Comparison of ENCODE assay signal across 16 cellular contexts in genomic region chr12:53265783-53266182, GRCh38. TPM values are rescaled to one million over a fixed set of nuclear protein-coding genes. Genes with fewer than 3 reads are reported as not detected.
DNase-seq lines count a peak whose midpoint lies in the region; ATAC-seq, FAIRE-seq and TF ChIP-seq lines count a peak whose summit lies in the region.
"Had no signal": no experiment of that assay in that cellular context is flagged by ENCODE, and none has a peak within 500 bp of the region (broad histone marks: within the 10 kb centered on the region; RNA-seq: fewer than 3 reads in every experiment).

No MANE protein-coding gene starts in this region.

- 25% methylated on average over 2 of the region's 2 CpGs for WGBS in HepG2 (ENCODE audit: low lambda C conversion rate)
- WGBS in right lobe of liver (ENCODE audit: insufficient coverage, low coverage, low lambda C conversion rate, missing lambda C conversion rate): 78% methylated on average over 2 of the region's 2 CpGs

- H3K9me3 Mint-ChIP-seq in astrocyte (ENCODE audit: unreplicated experiment): no peaks in the 10 kb centered on the region
- H3K9me3 Mint-ChIP-seq: H9, IgD-negative memory B cell had no signal

- no peak for TF ChIP-seq POLR2A in HepG2 (IDR thresholded peaks at IDR 0.05; ENCODE audit: insufficient read depth in 1 of 2, low read depth in 2 of 2, low read length in 2 of 2)
- no peak for TF ChIP-seq POLR2A in right lobe of liver (IDR thresholded peaks at IDR 0.05)

- H3K27me3 Mint-ChIP-seq in astrocyte (ENCODE audit: low read depth, unreplicated experiment): peaks cover 4% of the 10 kb centered on the region
- H3K27me3 Mint-ChIP-seq: IgD-negative memory B cell had no signal

- H3K4me2 ChIP-seq in HepG2 (ENCODE audit: low read depth, low read length): no peak overlapping the region
- no peak overlapping the region for H3K4me2 ChIP-seq in astrocyte (ENCODE audit: low read length)

- intact Hi-C loops in HepG2 (cut with micrococcal nuclease; ENCODE audit: unreplicated experiment): no loop called here
- intact Hi-C loops in right lobe of liver (cut with DNase I): no loop called here
- intact Hi-C loops in left ventricle myocardium inferior (cut with micrococcal nuclease): no loop called here

- H3K4me3 ChIP-seq in HepG2 (replicated peaks in 1 of 3; ENCODE audit: insufficient read depth in 1 of 3, low read depth in 2 of 3, low read length in 3 of 3) (no peak overlapping the region), right lobe of liver (no peak overlapping the region), astrocyte (ENCODE audit: insufficient read depth, low read depth, low read length) (no peak overlapping the region), left ventricle myocardium inferior (no peak overlapping the region)

- in situ Hi-C loops in HepG2 (cut with HindIII; ENCODE audit: extremely low pct_ligation_motif_present, low pct_unique_long_range_greater_than_20kb): loop anchor here (5.0 kb wide), 1 partner anchor 48 kb away; no protein-coding TSS in a partner anchor

- CTCF ChIA-PET in HepG2 (lab: Yijun Ruan, JAX; ENCODE audit: low intra/inter-chr PET ratio, low total read pairs): no interaction called here

- DNase-seq in HepG2 (ENCODE audit: low spot score) (no peak), right lobe of liver (no peak), astrocyte (ENCODE audit: low read depth) (no peak), T1000 (lab: John Stamatoyannopoulos, UW) (no peak), left ventricle myocardium inferior (no peak)
- DNase-seq: Caco-2, H9, MV-4-11, NCI-H1436, NCI-H2029 treated with DMSO at 0.1 percent for 48 hours, NCI-H510A treated with DMSO at 0.1 percent for 48 hours, SIG-M5 had no signal

- ATAC-seq in HepG2: no peak
- ATAC-seq in right lobe of liver: no peak
- ATAC-seq in HG03342 (IDR thresholded peaks at IDR 0.05; ENCODE audit: unreplicated experiment): no peak

- H2AFZ ChIP-seq in HepG2 (ENCODE audit: low read length): no peak overlapping the region
- no peak overlapping the region for H2AFZ ChIP-seq in astrocyte (ENCODE audit: low read depth, low read length)

- H3K36me3 Mint-ChIP-seq in astrocyte (ENCODE audit: low read depth, unreplicated experiment): peaks cover 6% of the 10 kb centered on the region
- H3K36me3 Mint-ChIP-seq: IgD-negative memory B cell had no signal

- H3K27ac ChIP-seq in HepG2 (ENCODE audit: extremely low read length, insufficient read depth, low read length) (no peak overlapping the region), right lobe of liver (no peak overlapping the region), astrocyte (ENCODE audit: low read depth, low read length) (no peak overlapping the region), left ventricle myocardium inferior (replicated peaks) (no peak overlapping the region)

- no peaks in the 10 kb centered on the region for H3K27me3 ChIP-seq in HepG2 (ENCODE audit: control insufficient read depth in 1 of 2, insufficient read depth in 2 of 2, low read length in 2 of 2)
- H3K27me3 ChIP-seq in right lobe of liver: no peaks in the 10 kb centered on the region
- H3K27me3 ChIP-seq in astrocyte (ENCODE audit: insufficient read depth, low read length): no peaks in the 10 kb centered on the region
- H3K27me3 ChIP-seq in left ventricle myocardium inferior (ENCODE audit: low read depth): no peaks in the 10 kb centered on the region

- no peak for FAIRE-seq in HepG2 (lab: Jason Lieb, UNC)
- no peak for FAIRE-seq in astrocyte (lab: Jason Lieb, UNC)
- FAIRE-seq: A204.1, GM18507 had no signal

- H3K36me3 ChIP-seq in HepG2 (replicated peaks in 1 of 2; ENCODE audit: control insufficient read depth in 1 of 2, insufficient read depth in 2 of 2, low read length in 2 of 2): peaks cover 3 to 6% of the 10 kb centered on the region in 2 experiments; a peak in 2 of 5 replicates
- no peaks in the 10 kb centered on the region for H3K36me3 ChIP-seq in right lobe of liver
- no peaks in the 10 kb centered on the region for H3K36me3 ChIP-seq in astrocyte (ENCODE audit: insufficient read depth, low read length)
- no peaks in the 10 kb centered on the region for H3K36me3 ChIP-seq in left ventricle myocardium inferior

- peaks cover 28% of the 10 kb centered on the region for H3K4me1 ChIP-seq in HepG2 (ENCODE audit: insufficient read depth, low read length)
- no peaks in the 10 kb centered on the region for H3K4me1 ChIP-seq in right lobe of liver
- peaks cover 9% of the 10 kb centered on the region for H3K4me1 ChIP-seq in astrocyte (ENCODE audit: insufficient read depth, low read length)
- H3K4me1 ChIP-seq in left ventricle myocardium inferior: peaks cover 15% of the 10 kb centered on the region
- H3K4me1 ChIP-seq: Caco-2 had no signal

- H4K20me1 ChIP-seq in HepG2 (ENCODE audit: insufficient read depth, low read length) (no peaks in the 10 kb centered on the region), astrocyte (ENCODE audit: insufficient read depth, low read length) (no peaks in the 10 kb centered on the region)

- H3K9me3 ChIP-seq in HepG2 (ENCODE audit: low read length): no peaks in the 10 kb centered on the region
- H3K9me3 ChIP-seq in right lobe of liver: no peaks in the 10 kb centered on the region
- no peaks in the 10 kb centered on the region for H3K9me3 ChIP-seq in astrocyte (ENCODE audit: insufficient read depth, low read depth, low read length)
- no peaks in the 10 kb centered on the region for H3K9me3 ChIP-seq in left ventricle myocardium inferior (replicated peaks)
- H3K9me3 ChIP-seq: Caco-2 had no signal

- H3K79me2 ChIP-seq in HepG2 (ENCODE audit: insufficient read depth, low read length) (peaks cover 12% of the 10 kb centered on the region), astrocyte (ENCODE audit: insufficient read depth, low read length) (peaks cover 24% of the 10 kb centered on the region)

- TF ChIP-seq RAD21 in HepG2 (CRISPR knock-in tag; IDR thresholded peaks at IDR 0.05): no peak

- no TSS peak for BruUV-seq in HepG2 (replicated peaks; lab: Mats Ljungman, UMichigan)

- no peak for TF ChIP-seq CTCF in HepG2 (CRISPR knock-in tag; IDR thresholded peaks at IDR 0.05)
- TF ChIP-seq CTCF in right lobe of liver (IDR thresholded peaks at IDR 0.05): no peak
- TF ChIP-seq CTCF in astrocyte (IDR thresholded peaks at IDR 0.05; ENCODE audit: insufficient read depth, low read depth, low read length): no peak
- no peak for TF ChIP-seq CTCF in left ventricle myocardium inferior (IDR thresholded peaks at IDR 0.05; ENCODE audit: borderline replicate concordance)

- no peak overlapping the region for H3K27ac Mint-ChIP-seq in astrocyte (ENCODE audit: unreplicated experiment)
- H3K27ac Mint-ChIP-seq: H9, IgD-negative memory B cell had no signal

- H3K4me3 Mint-ChIP-seq in astrocyte (ENCODE audit: unreplicated experiment): peak overlapping the region; percentile 31
- H3K4me3 Mint-ChIP-seq: H9, IgD-negative memory B cell had no signal

- H3K9ac ChIP-seq in HepG2 (ENCODE audit: insufficient read depth, low read depth, low read length): no peak overlapping the region
- no peak overlapping the region for H3K9ac ChIP-seq in astrocyte (ENCODE audit: low read length)

- POLR2A ChIA-PET in HepG2 (lab: Yijun Ruan, JAX): interaction anchor here (1.0 to 2.7 kb wide), 2 partner anchors 13 to 85 kb away, joined by 4 to 9 read pairs; partner anchors contain the start of genes CSAD and ZNF740

- no peak for TF ChIP-seq EP300 in HepG2 (IDR thresholded peaks at IDR 0.05; ENCODE audit: low read depth in 2 of 2, low read length in 2 of 2)
- no peak for TF ChIP-seq EP300 in HepG2 (CRISPR knock-in tag; IDR thresholded peaks at IDR 0.05; ENCODE audit: borderline replicate concordance)

- peaks cover 3% of the 10 kb centered on the region for H3K4me1 Mint-ChIP-seq in astrocyte (ENCODE audit: low read depth, unreplicated experiment)

RNA-seq across cellular contexts. Expression of gene ESPL1, which starts 2.3 kb away (rescaled TPM):
- total RNA-seq in HepG2 (2016; rRNA removed; fragmentation: Illumina TruSeq; extraction: Trizol) (11.5 and 11.6 TPM in 2 replicates), right lobe of liver (10 to 100 TPM in 2 of 6 experiments, 1 to 10 TPM in 3, under 1 TPM in 1; 0.04 to 15.0 (median 4.5) TPM), astrocyte (1.2 and 2.0 TPM in 2 replicates), left ventricle myocardium inferior (0.36 TPM)
- total RNA-seq in HepG2 (2016; cell fraction: cytosol; rRNA removed; fragmentation: Illumina TruSeq; extraction: Trizol; ENCODE audit: low read depth): 2.5 and 2.8 TPM in 2 replicates
- 11.5 and 12.0 TPM in 2 replicates for total RNA-seq in HepG2 (2016; cell fraction: insoluble cytoplasmic fraction; rRNA removed; fragmentation: Illumina TruSeq; extraction: Trizol)
- total RNA-seq in HepG2 (2016; cell fraction: membrane; rRNA removed; fragmentation: Illumina TruSeq; extraction: Trizol): 3.1 and 4.2 TPM in 2 replicates
- 16.7 and 24.8 TPM in 2 replicates for total RNA-seq in HepG2 (2016; cell fraction: nucleus; rRNA removed; fragmentation: Illumina TruSeq; extraction: Trizol)
- 5.3 and 5.8 TPM in 2 replicates for polyA plus RNA-seq in HepG2 (2011; rRNA removed)
- 1.9 and 3.3 TPM in 2 replicates for polyA plus RNA-seq in HepG2 (2011; cell fraction: cytosol; rRNA removed)
- polyA plus RNA-seq in HepG2 (2011; cell fraction: nucleus; rRNA removed): 22.2 and 36.2 TPM in 2 replicates
- 2.4 and 4.2 TPM in 2 replicates for polyA plus RNA-seq in HepG2 (2012)
- 0.60 and 0.89 TPM in 2 replicates for polyA plus RNA-seq in HepG2 (2016; cell fraction: cytosol; fragmentation: Illumina TruSeq; extraction: Trizol; ENCODE audit: low read depth)
- polyA plus RNA-seq in HepG2 (2016; cell fraction: insoluble cytoplasmic fraction; fragmentation: Illumina TruSeq; extraction: Trizol; ENCODE audit: low read depth): 5.1 and 8.7 TPM in 2 replicates
- 1.7 and 1.8 TPM in 2 replicates for polyA plus RNA-seq in HepG2 (2016; cell fraction: membrane; fragmentation: Illumina TruSeq; extraction: Trizol; ENCODE audit: low read depth)
- 41.3 and 46.0 TPM in 2 replicates for polyA plus RNA-seq in HepG2 (2016; cell fraction: nucleus; fragmentation: Illumina TruSeq; extraction: Trizol; ENCODE audit: insufficient read depth, low read depth)
- polyA minus RNA-seq in HepG2 (2011; rRNA and poly(A)+ RNA removed; ENCODE audit: low replicate concordance): 14.1 and 75.7 TPM in 2 replicates
- polyA minus RNA-seq in HepG2 (2011; cell fraction: cytosol; rRNA and poly(A)+ RNA removed): 2.5 and 3.9 TPM in 2 replicates
- polyA minus RNA-seq in HepG2 (2011; cell fraction: nucleus; rRNA and poly(A)+ RNA removed): 13.1 and 16.0 TPM in 2 replicates
- polyA plus RNA-seq: IgD-negative memory B cell had no signal

RNA-seq across cellular contexts. Expression of gene PFDN5, which starts 29.6 kb away (rescaled TPM):
- total RNA-seq in HepG2 (2016; rRNA removed; fragmentation: Illumina TruSeq; extraction: Trizol): 462 and 578 TPM in 2 replicates
- total RNA-seq in HepG2 (2016; cell fraction: cytosol; rRNA removed; fragmentation: Illumina TruSeq; extraction: Trizol; ENCODE audit: low read depth): 461 and 472 TPM in 2 replicates
- 478 and 604 TPM in 2 replicates for total RNA-seq in HepG2 (2016; cell fraction: insoluble cytoplasmic fraction; rRNA removed; fragmentation: Illumina TruSeq; extraction: Trizol)
- 502 and 534 TPM in 2 replicates for total RNA-seq in HepG2 (2016; cell fraction: membrane; rRNA removed; fragmentation: Illumina TruSeq; extraction: Trizol)
- total RNA-seq in HepG2 (2016; cell fraction: nucleus; rRNA removed; fragmentation: Illumina TruSeq; extraction: Trizol): 239 and 246 TPM in 2 replicates
- 440 and 449 TPM in 2 replicates for polyA plus RNA-seq in HepG2 (2011; rRNA removed)
- 513 and 623 TPM in 2 replicates for polyA plus RNA-seq in HepG2 (2011; cell fraction: cytosol; rRNA removed)
- 505 and 601 TPM in 2 replicates for polyA plus RNA-seq in HepG2 (2011; cell fraction: nucleus; rRNA removed)
- 398 and 423 TPM in 2 replicates for polyA plus RNA-seq in HepG2 (2012)
- 472 and 500 TPM in 2 replicates for polyA plus RNA-seq in HepG2 (2016; cell fraction: cytosol; fragmentation: Illumina TruSeq; extraction: Trizol; ENCODE audit: low read depth)
- 484 and 533 TPM in 2 replicates for polyA plus RNA-seq in HepG2 (2016; cell fraction: insoluble cytoplasmic fraction; fragmentation: Illumina TruSeq; extraction: Trizol; ENCODE audit: low read depth)
- 441 and 460 TPM in 2 replicates for polyA plus RNA-seq in HepG2 (2016; cell fraction: membrane; fragmentation: Illumina TruSeq; extraction: Trizol; ENCODE audit: low read depth)
- polyA plus RNA-seq in HepG2 (2016; cell fraction: nucleus; fragmentation: Illumina TruSeq; extraction: Trizol; ENCODE audit: insufficient read depth, low read depth): 433 and 469 TPM in 2 replicates
- 90.5 and 285 TPM in 2 replicates for polyA minus RNA-seq in HepG2 (2011; rRNA and poly(A)+ RNA removed; ENCODE audit: low replicate concordance)
- 52.1 and 57.1 TPM in 2 replicates for polyA minus RNA-seq in HepG2 (2011; cell fraction: cytosol; rRNA and poly(A)+ RNA removed)
- polyA minus RNA-seq in HepG2 (2011; cell fraction: nucleus; rRNA and poly(A)+ RNA removed): 96.6 and 129 TPM in 2 replicates
- total RNA-seq in right lobe of liver: 100 to 1,000 TPM; 122 to 170 (median 146) TPM
- total RNA-seq in astrocyte: 279 and 281 TPM in 2 replicates
- 399 TPM for total RNA-seq in left ventricle myocardium inferior

RNA-seq across cellular contexts. Expression of gene MYG1, which starts 33.7 kb away (rescaled TPM):
- total RNA-seq in HepG2 (2016; rRNA removed; fragmentation: Illumina TruSeq; extraction: Trizol) (58.0 and 62.6 TPM in 2 replicates), right lobe of liver (10 to 100 TPM; 17.6 to 27.1 (median 20.8) TPM), astrocyte (37.8 and 40.9 TPM in 2 replicates), left ventricle myocardium inferior (34.8 TPM)
- 35.2 and 36.5 TPM in 2 replicates for total RNA-seq in HepG2 (2016; cell fraction: cytosol; rRNA removed; fragmentation: Illumina TruSeq; extraction: Trizol; ENCODE audit: low read depth)
- total RNA-seq in HepG2 (2016; cell fraction: insoluble cytoplasmic fraction; rRNA removed; fragmentation: Illumina TruSeq; extraction: Trizol): 58.1 and 59.2 TPM in 2 replicates
- total RNA-seq in HepG2 (2016; cell fraction: membrane; rRNA removed; fragmentation: Illumina TruSeq; extraction: Trizol): 45.1 and 51.7 TPM in 2 replicates
- 28.7 and 35.7 TPM in 2 replicates for total RNA-seq in HepG2 (2016; cell fraction: nucleus; rRNA removed; fragmentation: Illumina TruSeq; extraction: Trizol)
- polyA plus RNA-seq in HepG2 (2011; rRNA removed): 38.6 and 40.7 TPM in 2 replicates
- polyA plus RNA-seq in HepG2 (2011; cell fraction: cytosol; rRNA removed): 42.9 and 57.6 TPM in 2 replicates
- polyA plus RNA-seq in HepG2 (2011; cell fraction: nucleus; rRNA removed): 32.2 and 36.0 TPM in 2 replicates
- 21.3 and 34.6 TPM in 2 replicates for polyA plus RNA-seq in HepG2 (2012)
- 38.0 and 47.5 TPM in 2 replicates for polyA plus RNA-seq in HepG2 (2016; cell fraction: cytosol; fragmentation: Illumina TruSeq; extraction: Trizol; ENCODE audit: low read depth)
- 49.2 and 59.1 TPM in 2 replicates for polyA plus RNA-seq in HepG2 (2016; cell fraction: insoluble cytoplasmic fraction; fragmentation: Illumina TruSeq; extraction: Trizol; ENCODE audit: low read depth)
- 39.2 and 41.9 TPM in 2 replicates for polyA plus RNA-seq in HepG2 (2016; cell fraction: membrane; fragmentation: Illumina TruSeq; extraction: Trizol; ENCODE audit: low read depth)
- polyA plus RNA-seq in HepG2 (2016; cell fraction: nucleus; fragmentation: Illumina TruSeq; extraction: Trizol; ENCODE audit: insufficient read depth, low read depth): 54.0 and 73.0 TPM in 2 replicates
- polyA minus RNA-seq in HepG2 (2011; rRNA and poly(A)+ RNA removed; ENCODE audit: low replicate concordance): 43.6 and 97.4 TPM in 2 replicates
- polyA minus RNA-seq in HepG2 (2011; cell fraction: cytosol; rRNA and poly(A)+ RNA removed): 15.0 and 19.7 TPM in 2 replicates
- 8.8 and 14.4 TPM in 2 replicates for polyA minus RNA-seq in HepG2 (2011; cell fraction: nucleus; rRNA and poly(A)+ RNA removed)

RNA-seq across cellular contexts. Expression of gene RARG, which starts 33.8 kb away (rescaled TPM):
- 0.77 and 0.91 TPM in 2 replicates for total RNA-seq in HepG2 (2016; rRNA removed; fragmentation: Illumina TruSeq; extraction: Trizol)
- total RNA-seq in HepG2 (2016; cell fraction: cytosol; rRNA removed; fragmentation: Illumina TruSeq; extraction: Trizol; ENCODE audit: low read depth): 0.18 and 0.91 TPM in 2 replicates
- 0.49 and 1.3 TPM in 2 replicates for total RNA-seq in HepG2 (2016; cell fraction: insoluble cytoplasmic fraction; rRNA removed; fragmentation: Illumina TruSeq; extraction: Trizol)
- 0.90 and 1.1 TPM in 2 replicates for total RNA-seq in HepG2 (2016; cell fraction: membrane; rRNA removed; fragmentation: Illumina TruSeq; extraction: Trizol)
- 0.72 and 1.5 TPM in 2 replicates for total RNA-seq in HepG2 (2016; cell fraction: nucleus; rRNA removed; fragmentation: Illumina TruSeq; extraction: Trizol)
- 1.5 and 1.6 TPM in 2 replicates for polyA plus RNA-seq in HepG2 (2011; rRNA removed)
- polyA plus RNA-seq in HepG2 (2011; cell fraction: cytosol; rRNA removed): 0.87 and 1.9 TPM in 2 replicates
- polyA plus RNA-seq in HepG2 (2011; cell fraction: nucleus; rRNA removed): 3.2 and 4.1 TPM in 2 replicates
- polyA plus RNA-seq in HepG2 (2012): 0.89 and 0.92 TPM in 2 replicates
- polyA plus RNA-seq in HepG2 (2016; cell fraction: cytosol; fragmentation: Illumina TruSeq; extraction: Trizol; ENCODE audit: low read depth): 0.21 and 0.27 TPM in 2 replicates
- polyA plus RNA-seq in HepG2 (2016; cell fraction: insoluble cytoplasmic fraction; fragmentation: Illumina TruSeq; extraction: Trizol; ENCODE audit: low read depth): 1.0 and 1.1 TPM in 2 replicates
- polyA plus RNA-seq in HepG2 (2016; cell fraction: membrane; fragmentation: Illumina TruSeq; extraction: Trizol; ENCODE audit: low read depth): 0.57 and 0.81 TPM in 2 replicates
- polyA plus RNA-seq in HepG2 (2016; cell fraction: nucleus; fragmentation: Illumina TruSeq; extraction: Trizol; ENCODE audit: insufficient read depth, low read depth): 2.2 and 2.3 TPM in 2 replicates
- 4.0 and 33.4 TPM in 2 replicates for polyA minus RNA-seq in HepG2 (2011; rRNA and poly(A)+ RNA removed; ENCODE audit: low replicate concordance)
- polyA minus RNA-seq in HepG2 (2011; cell fraction: cytosol; rRNA and poly(A)+ RNA removed): 0.99 and 1.1 TPM in 2 replicates
- 0.25 and 1.7 TPM in 2 replicates for polyA minus RNA-seq in HepG2 (2011; cell fraction: nucleus; rRNA and poly(A)+ RNA removed)
- 1 to 10 TPM; 1.9 to 2.4 (median 2.1) TPM for total RNA-seq in right lobe of liver
- total RNA-seq in astrocyte: 10.1 and 11.7 TPM in 2 replicates
- 14.9 TPM for total RNA-seq in left ventricle myocardium inferior

RNA-seq across cellular contexts. Expression of gene AAAS, which starts 55.6 kb away (rescaled TPM):
- total RNA-seq in HepG2 (2016; rRNA removed; fragmentation: Illumina TruSeq; extraction: Trizol): 47.6 and 49.9 TPM in 2 replicates
- 6.3 and 7.4 TPM in 2 replicates for total RNA-seq in HepG2 (2016; cell fraction: cytosol; rRNA removed; fragmentation: Illumina TruSeq; extraction: Trizol; ENCODE audit: low read depth)
- 49.9 and 52.5 TPM in 2 replicates for total RNA-seq in HepG2 (2016; cell fraction: insoluble cytoplasmic fraction; rRNA removed; fragmentation: Illumina TruSeq; extraction: Trizol)
- 10.6 and 11.1 TPM in 2 replicates for total RNA-seq in HepG2 (2016; cell fraction: membrane; rRNA removed; fragmentation: Illumina TruSeq; extraction: Trizol)
- 41.2 and 46.6 TPM in 2 replicates for total RNA-seq in HepG2 (2016; cell fraction: nucleus; rRNA removed; fragmentation: Illumina TruSeq; extraction: Trizol)
- polyA plus RNA-seq in HepG2 (2011; rRNA removed): 52.0 and 54.0 TPM in 2 replicates
- 37.5 and 46.8 TPM in 2 replicates for polyA plus RNA-seq in HepG2 (2011; cell fraction: cytosol; rRNA removed)
- 182 and 197 TPM in 2 replicates for polyA plus RNA-seq in HepG2 (2011; cell fraction: nucleus; rRNA removed)
- 40.1 and 43.3 TPM in 2 replicates for polyA plus RNA-seq in HepG2 (2012)
- 6.0 and 6.9 TPM in 2 replicates for polyA plus RNA-seq in HepG2 (2016; cell fraction: cytosol; fragmentation: Illumina TruSeq; extraction: Trizol; ENCODE audit: low read depth)
- 54.2 and 64.7 TPM in 2 replicates for polyA plus RNA-seq in HepG2 (2016; cell fraction: insoluble cytoplasmic fraction; fragmentation: Illumina TruSeq; extraction: Trizol; ENCODE audit: low read depth)
- 9.0 and 9.4 TPM in 2 replicates for polyA plus RNA-seq in HepG2 (2016; cell fraction: membrane; fragmentation: Illumina TruSeq; extraction: Trizol; ENCODE audit: low read depth)
- 70.0 and 70.8 TPM in 2 replicates for polyA plus RNA-seq in HepG2 (2016; cell fraction: nucleus; fragmentation: Illumina TruSeq; extraction: Trizol; ENCODE audit: insufficient read depth, low read depth)
- 115 and 225 TPM in 2 replicates for polyA minus RNA-seq in HepG2 (2011; rRNA and poly(A)+ RNA removed; ENCODE audit: low replicate concordance)
- 21.9 and 28.0 TPM in 2 replicates for polyA minus RNA-seq in HepG2 (2011; cell fraction: cytosol; rRNA and poly(A)+ RNA removed)
- polyA minus RNA-seq in HepG2 (2011; cell fraction: nucleus; rRNA and poly(A)+ RNA removed): 39.3 and 48.9 TPM in 2 replicates
- 10 to 100 TPM; 22.0 to 29.1 (median 26.7) TPM for total RNA-seq in right lobe of liver
- total RNA-seq in astrocyte: 40.8 and 44.4 TPM in 2 replicates
- total RNA-seq in left ventricle myocardium inferior: 45.1 TPM
